In the genomic region with DNA sequence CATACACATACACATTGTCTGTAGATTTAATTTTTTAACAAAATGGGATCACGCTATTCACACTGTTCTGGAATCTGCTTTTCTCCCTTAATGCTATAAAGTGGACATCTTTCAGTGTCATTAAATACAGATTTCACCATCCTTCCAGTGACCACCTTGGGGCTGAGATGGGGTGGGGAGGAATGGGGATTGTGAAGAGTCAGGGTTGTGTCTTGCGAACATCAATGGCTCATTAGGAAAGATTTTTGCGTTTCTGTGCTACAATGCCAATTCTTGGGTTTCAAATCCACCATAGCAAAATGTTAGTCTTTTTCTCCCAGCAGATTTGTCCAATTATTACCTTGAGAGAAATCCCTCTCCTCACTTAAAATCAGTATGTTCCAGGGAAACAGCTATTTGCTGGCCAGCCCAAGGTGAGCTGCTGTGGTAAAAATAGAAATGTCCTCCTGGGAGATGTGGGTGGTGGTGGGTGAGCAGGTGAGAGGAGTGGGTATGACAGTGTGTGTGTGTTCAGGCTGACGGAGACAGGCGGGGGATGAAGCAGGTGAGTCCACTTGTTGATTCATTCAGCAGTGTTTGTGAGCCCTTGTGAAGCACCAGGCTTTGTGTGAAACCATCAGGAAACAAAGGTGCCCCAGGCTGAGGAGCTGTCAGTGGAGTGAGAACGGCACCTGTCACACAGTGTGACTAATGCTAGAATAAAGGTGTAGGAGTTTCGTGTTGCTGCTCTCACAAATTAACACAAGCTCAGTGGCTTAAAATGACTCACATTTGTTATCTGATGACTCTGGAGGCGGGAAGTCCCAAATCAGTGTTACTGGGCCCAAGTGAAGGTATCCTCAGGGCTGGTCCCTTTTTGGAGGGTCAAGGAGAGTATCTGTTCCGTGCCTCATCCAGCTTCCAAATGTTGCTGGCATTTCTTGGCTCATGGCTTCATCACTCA, we compare ENCODE assay signal across 8 cellular contexts. TPM values are rescaled to one million over a fixed set of nuclear protein-coding genes. Genes with fewer than 3 reads are reported as not detected.
DNase-seq lines count a peak whose midpoint lies in the region; ATAC-seq and TF ChIP-seq lines count a peak whose summit lies in the region.

No MANE protein-coding gene starts in this region.

- peak overlapping the region; percentile 94 for H2AFZ ChIP-seq in neuron (ENCODE audit: low read depth, low read length)

- H3K27me3 ChIP-seq in cardiac muscle cell (no peaks in the 10 kb centered on the region), neuron (ENCODE audit: insufficient read depth, low read length) (peaks cover 13% of the 10 kb centered on the region), upper lobe of right lung (no peaks in the 10 kb centered on the region)

- peaks cover 4% of the 10 kb centered on the region for H3K27me3 Mint-ChIP-seq in activated B cell treated with CpG ODN at 0.5 μM for 24 hours

- TF ChIP-seq CTCF in cardiac muscle cell (IDR thresholded peaks at IDR 0.05; ENCODE audit: low read depth, low read length) (no peak), activated B cell treated with CpG ODN at 0.5 μM for 24 hours (IDR thresholded peaks at IDR 0.05) (no peak), upper lobe of right lung (IDR thresholded peaks at IDR 0.05) (no peak)

- H3K36me3 Mint-ChIP-seq in activated B cell treated with CpG ODN at 0.5 μM for 24 hours (ENCODE audit: low read depth): peaks cover 9% of the 10 kb centered on the region

- peaks cover 45% of the 10 kb centered on the region for H3K4me1 Mint-ChIP-seq in activated B cell treated with CpG ODN at 0.5 μM for 24 hours

- intact Hi-C loops in left cardiac atrium (cut with DNase I) (loop anchor here (5.0 to 10.0 kb wide), 2 partner anchors 51 to 54 kb away; no protein-coding TSS in a partner anchor), activated B cell treated with CpG ODN at 0.5 μM for 24 hours (cut with micrococcal nuclease) (loop anchor here (2.0 to 10.0 kb wide), 5 partner anchors 279 to 1269 kb away; a partner anchor contains a TSS), upper lobe of right lung (cut with DNase I) (loop anchor here (10.0 kb wide), 1 partner anchor 131 kb away; no protein-coding TSS in a partner anchor)

- H3K27ac ChIP-seq in cardiac muscle cell (peak overlapping the region; percentile 92), cingulate gyrus (ENCODE audit: low read depth, low read length) (peak overlapping the region; percentile 99), upper lobe of right lung (peak overlapping the region; percentile 96)

- H3K9me3 Mint-ChIP-seq in activated B cell treated with CpG ODN at 0.5 μM for 24 hours: no peaks in the 10 kb centered on the region

- no peak for DNase-seq in cardiac muscle cell (ENCODE audit: low read depth in 1 of 2, low spot score in 1 of 2)
- no peak for DNase-seq in left cardiac atrium
- no peak for DNase-seq in activated B cell treated with CpG ODN at 0.5 μM for 24 hours
- no peak for DNase-seq in upper lobe of right lung
- DNase-seq in amniotic stem cell (lab: John Stamatoyannopoulos, UW): no peak

- ATAC-seq in left cardiac atrium (no peak), activated B cell treated with CpG ODN at 0.5 μM for 24 hours (ENCODE audit: low read depth) (peak; percentile 14), upper lobe of right lung (no peak), GM18873 (IDR thresholded peaks at IDR 0.05; ENCODE audit: low FRiP score, unreplicated experiment) (no peak)

- no peaks in the 10 kb centered on the region for H3K36me3 ChIP-seq in cardiac muscle cell
- H3K36me3 ChIP-seq in neuron (ENCODE audit: insufficient read depth, low read length): peaks cover 10% of the 10 kb centered on the region
- peaks cover 9% of the 10 kb centered on the region for H3K36me3 ChIP-seq in upper lobe of right lung

- POLR2A ChIA-PET in activated B cell treated with CpG ODN at 0.5 μM for 24 hours (lab: Charles Lee): interaction anchor here (0.9 to 1.3 kb wide), 5 partner anchors 68 to 445 kb away, joined by 3 to 5 read pairs (median 4); a partner anchor contains a TSS

- H3K4me3 Mint-ChIP-seq in activated B cell treated with CpG ODN at 0.5 μM for 24 hours: peak overlapping the region; percentile 92

- H3K9me3 ChIP-seq in cardiac muscle cell (ENCODE audit: low read depth) (no peaks in the 10 kb centered on the region), neuron (ENCODE audit: low read length) (peaks cover 6% of the 10 kb centered on the region), upper lobe of right lung (no peaks in the 10 kb centered on the region)

- H3K27ac Mint-ChIP-seq in activated B cell treated with CpG ODN at 0.5 μM for 24 hours: peak overlapping the region; percentile 80

- H3K4me3 ChIP-seq in cardiac muscle cell: peak overlapping the region; percentile 49
- H3K4me3 ChIP-seq in neuron (ENCODE audit: low read length): peak overlapping the region; percentile 88
- H3K4me3 ChIP-seq in upper lobe of right lung: peak overlapping the region; percentile 62

- H3K4me1 ChIP-seq in cardiac muscle cell (ENCODE audit: low read depth) (peaks cover 20% of the 10 kb centered on the region), neuron (ENCODE audit: insufficient read depth, low read length) (peaks cover 33% of the 10 kb centered on the region), upper lobe of right lung (peaks cover 33% of the 10 kb centered on the region)

- CTCF ChIA-PET in activated B cell treated with CpG ODN at 0.5 μM for 24 hours (lab: Charles Lee): interaction anchor here (0.6 to 7.4 kb wide), 3 partner anchors 130 to 437 kb away, joined by 3 to 132 read pairs (median 3); no protein-coding TSS in a partner anchor

RNA-seq across cellular contexts. Expression of a gene that starts 1.7 kb away (rescaled TPM):
- total RNA-seq in cardiac muscle cell (62.5 and 89.9 TPM in 2 replicates), left cardiac atrium (10 to 100 TPM; 46.0 to 54.3 TPM), activated B cell treated with CpG ODN at 0.5 μM for 24 hours (65.6 and 71.8 TPM in 2 replicates), upper lobe of right lung (61.6 TPM)
- polyA plus RNA-seq in cardiac muscle cell: 40.9 and 46.8 TPM in 2 replicates

RNA-seq across cellular contexts. Expression of a gene that starts 29.9 kb away (rescaled TPM):
- total RNA-seq in cardiac muscle cell (15.1 and 16.7 TPM in 2 replicates), left cardiac atrium (10 to 100 TPM; 26.9 to 30.8 TPM), activated B cell treated with CpG ODN at 0.5 μM for 24 hours (0.07 and 0.13 TPM in 2 replicates), upper lobe of right lung (6.3 TPM)
- polyA plus RNA-seq in cardiac muscle cell: 4.0 and 4.2 TPM in 2 replicates
